Comparison of ENCODE assay signal across 13 cellular contexts in the genomic region with DNA sequence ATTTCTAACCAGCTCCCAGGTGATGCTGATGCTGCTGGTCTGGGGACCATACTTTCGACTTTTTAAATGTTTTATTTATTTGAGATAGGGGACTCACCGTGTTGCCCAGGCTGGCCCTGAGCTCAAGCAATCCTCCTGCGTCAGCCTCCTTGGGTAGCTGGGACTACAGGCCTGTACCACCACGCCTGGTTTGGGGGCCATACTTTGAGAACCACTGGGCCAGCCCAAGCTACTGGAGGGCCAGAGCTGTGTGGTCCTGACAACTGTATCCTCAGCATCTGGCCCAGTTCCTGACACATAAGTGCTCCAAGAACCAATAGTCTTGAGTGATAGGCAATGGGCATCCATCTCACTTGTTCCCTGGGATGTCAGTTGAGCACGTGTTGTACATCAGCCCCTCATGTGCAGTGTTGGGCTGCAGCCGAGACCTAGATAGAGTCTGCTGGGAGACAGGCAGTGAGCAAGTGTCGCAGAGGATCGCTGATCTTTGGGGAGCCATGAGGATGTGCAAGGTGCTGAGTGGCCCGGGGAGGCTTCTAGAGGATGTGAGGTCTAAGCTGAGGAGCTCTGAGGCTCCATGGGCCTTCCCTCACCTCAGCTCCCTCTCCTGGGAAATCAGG.
DNase-seq lines count a peak whose midpoint lies in the region; ATAC-seq and TF ChIP-seq lines count a peak whose summit lies in the region.
"Had no signal": no experiment of that assay in that cellular context is flagged by ENCODE, and none has a peak within 500 bp of the region (broad histone marks: within the 10 kb centered on the region; RNA-seq: fewer than 3 reads in every experiment).

No MANE protein-coding gene starts in this region.

- H3K27ac ChIP-seq in OCI-LY3 (ENCODE audit: low read length) = no peak overlapping the region
- H3K27ac ChIP-seq: heart left ventricle had no signal

- peaks cover 50% of the 10 kb centered on the region for H3K79me2 ChIP-seq in OCI-LY3 (ENCODE audit: low read length)

- no peak for DNase-seq in activated naive CD4-positive, alpha-beta T cell treated with anti-CD3 and anti-CD28 coated beads, Interleukin-2, amount 50 U/mL, for 16 hours
- no peak for DNase-seq in effector memory CD8-positive, alpha-beta T cell
- DNase-seq in stimulated activated naive CD8-positive, alpha-beta T cell treated with anti-CD3 and anti-CD28 coated beads, Interleukin-15, amount 100 ng/mL, for 72 hours = no peak
- DNase-seq in COLO829 (ENCODE audit: low spot score) = no peak
- DNase-seq: activated CD4-positive, CD25-positive, alpha-beta regulatory T cell treated with anti-CD3 and anti-CD28 coated beads, Interleukin-2, amount 50 U/mL, for 72 hours; midbrain; NCI-H345; Right ventricle myocardium superior had no signal

- H3K4me1 ChIP-seq in OCI-LY3 (ENCODE audit: low read length) = peaks cover 9% of the 10 kb centered on the region

- H3K4me2 ChIP-seq in OCI-LY3 (ENCODE audit: low read length) = peak overlapping the region; percentile 77

- H2AFZ ChIP-seq in OCI-LY3 (ENCODE audit: low read depth, low read length) = no peak overlapping the region

- peak overlapping the region; percentile 87 for H3K4me3 ChIP-seq in OCI-LY3 (ENCODE audit: low read length)

- H3K4me1 Mint-ChIP-seq in activated naive CD4-positive, alpha-beta T cell treated with anti-CD3 and anti-CD28 coated beads, Interleukin-2, amount 50 U/mL, for 24 hours = peaks cover 51% of the 10 kb centered on the region
- H3K4me1 Mint-ChIP-seq in effector memory CD8-positive, alpha-beta T cell (ENCODE audit: low read depth in 2 of 2) = peaks cover 5 to 11% of the 10 kb centered on the region in 2 donors
- peaks cover 65% of the 10 kb centered on the region for H3K4me1 Mint-ChIP-seq in stimulated activated naive CD8-positive, alpha-beta T cell treated with anti-CD3 and anti-CD28 coated beads, Interleukin-15, amount 100 ng/mL, for 72 hours

- H3K36me3 Mint-ChIP-seq in activated naive CD4-positive, alpha-beta T cell treated with anti-CD3 and anti-CD28 coated beads, Interleukin-2, amount 50 U/mL, for 24 hours = no peaks in the 10 kb centered on the region
- peaks cover 11% of the 10 kb centered on the region for H3K36me3 Mint-ChIP-seq in effector memory CD8-positive, alpha-beta T cell (ENCODE audit: insufficient read depth)

- TF ChIP-seq CTCF in OCI-LY3 (IDR thresholded peaks at IDR 0.05; ENCODE audit: low read depth, low read length) = no peak

- peak overlapping the region; percentile 76 for H3K27ac Mint-ChIP-seq in activated naive CD4-positive, alpha-beta T cell treated with anti-CD3 and anti-CD28 coated beads, Interleukin-2, amount 50 U/mL, for 24 hours
- H3K27ac Mint-ChIP-seq in effector memory CD8-positive, alpha-beta T cell = no peak overlapping the region
- peak overlapping the region; percentile 80 to 98 for H3K27ac Mint-ChIP-seq in stimulated activated naive CD8-positive, alpha-beta T cell treated with anti-CD3 and anti-CD28 coated beads, Interleukin-15, amount 100 ng/mL, for 72 hours

- H3K36me3 ChIP-seq in OCI-LY3 (replicated peaks; ENCODE audit: low read depth, low read length) = peaks cover 23% of the 10 kb centered on the region
- H3K36me3 ChIP-seq: heart left ventricle had no signal

- no peaks in the 10 kb centered on the region for H3K9me3 ChIP-seq in OCI-LY3 (ENCODE audit: insufficient read depth, low read length)
- H3K9me3 ChIP-seq: heart left ventricle had no signal

- peaks cover 18% of the 10 kb centered on the region; the same call in 1 of the 2 replicates for H4K20me1 ChIP-seq in OCI-LY3 (ENCODE audit: insufficient read depth, low read length)

- H3K9ac ChIP-seq in OCI-LY3 (ENCODE audit: low read length) = no peak overlapping the region

- no peaks in the 10 kb centered on the region for H3K27me3 Mint-ChIP-seq in activated naive CD4-positive, alpha-beta T cell treated with anti-CD3 and anti-CD28 coated beads, Interleukin-2, amount 50 U/mL, for 24 hours
- peaks cover 0 to 40% of the 10 kb centered on the region in 2 donors for H3K27me3 Mint-ChIP-seq in effector memory CD8-positive, alpha-beta T cell
- H3K27me3 Mint-ChIP-seq in stimulated activated naive CD8-positive, alpha-beta T cell treated with anti-CD3 and anti-CD28 coated beads, Interleukin-15, amount 100 ng/mL, for 72 hours = no peaks in the 10 kb centered on the region

- no peak for ATAC-seq in effector memory CD8-positive, alpha-beta T cell (replicated peaks)
- no peak for ATAC-seq in stimulated activated naive CD8-positive, alpha-beta T cell treated with anti-CD3 and anti-CD28 coated beads, Interleukin-15, amount 100 ng/mL, for 72 hours
- ATAC-seq in GM18909 (IDR thresholded peaks at IDR 0.05; ENCODE audit: poor library complexity, unreplicated experiment) (no peak), GM21515 (IDR thresholded peaks at IDR 0.05; ENCODE audit: unreplicated experiment) (no peak)
- ATAC-seq: heart left ventricle had no signal

- peak overlapping the region; percentile 83 for H3K4me3 Mint-ChIP-seq in activated naive CD4-positive, alpha-beta T cell treated with anti-CD3 and anti-CD28 coated beads, Interleukin-2, amount 50 U/mL, for 24 hours
- peak overlapping the region; percentile 84 to 86 for H3K4me3 Mint-ChIP-seq in effector memory CD8-positive, alpha-beta T cell
- peak overlapping the region; percentile 92 to 100 for H3K4me3 Mint-ChIP-seq in stimulated activated naive CD8-positive, alpha-beta T cell treated with anti-CD3 and anti-CD28 coated beads, Interleukin-15, amount 100 ng/mL, for 72 hours

- H3K27me3 ChIP-seq in OCI-LY3 (ENCODE audit: low read depth, low read length) = no peaks in the 10 kb centered on the region
- H3K27me3 ChIP-seq: heart left ventricle had no signal

- no peaks in the 10 kb centered on the region for H3K9me3 Mint-ChIP-seq in activated naive CD4-positive, alpha-beta T cell treated with anti-CD3 and anti-CD28 coated beads, Interleukin-2, amount 50 U/mL, for 24 hours
- no peaks in the 10 kb centered on the region for H3K9me3 Mint-ChIP-seq in effector memory CD8-positive, alpha-beta T cell
- no peaks in the 10 kb centered on the region for H3K9me3 Mint-ChIP-seq in stimulated activated naive CD8-positive, alpha-beta T cell treated with anti-CD3 and anti-CD28 coated beads, Interleukin-15, amount 100 ng/mL, for 72 hours

Comparison
In these comparisons a context has a peak if more than half of its experiments do, and no peak if none do; other contexts are left out.
1. H3K27ac Mint-ChIP-seq: peak in activated naive CD4-positive, alpha-beta T cell treated with anti-CD3 and anti-CD28 coated beads, Interleukin-2, amount 50 U/mL, for 24 hours (single experiment) and stimulated activated naive CD8-positive, alpha-beta T cell treated with anti-CD3 and anti-CD28 coated beads, Interleukin-15, amount 100 ng/mL, for 72 hours (2 of 2); none in effector memory CD8-positive, alpha-beta T cell (0 of 2).
2. Peak in every context shown above with its lines, with median percentiles within 50 percentile points of each other: H3K4me3 Mint-ChIP-seq.